In the genomic region with DNA sequence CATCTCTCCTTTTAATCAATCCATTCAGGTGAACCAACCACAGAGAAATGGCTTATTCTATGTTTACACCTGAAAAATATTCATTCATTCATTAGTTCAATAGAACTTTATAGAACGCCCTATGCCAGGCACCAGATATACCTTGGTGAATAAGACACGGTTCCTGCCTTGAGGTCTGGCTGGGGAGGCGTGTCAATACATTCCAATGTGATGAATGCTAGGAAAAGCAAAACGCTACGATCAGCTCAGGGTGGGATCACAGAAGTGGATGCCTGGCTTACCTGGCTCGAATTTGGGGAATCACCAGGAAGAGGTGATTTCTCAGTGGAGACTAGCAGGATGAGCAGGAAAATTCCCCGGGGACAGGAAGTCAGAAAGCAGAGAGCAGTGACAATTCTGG, we compare ENCODE assay signal across 19 cellular contexts. TPM values are rescaled to one million over a fixed set of nuclear protein-coding genes. Genes with fewer than 3 reads are reported as not detected.
DNase-seq lines count a peak whose midpoint lies in the region; ATAC-seq, FAIRE-seq and TF ChIP-seq lines count a peak whose summit lies in the region.
"Had no signal": no experiment of that assay in that cellular context is flagged by ENCODE, and none has a peak within 500 bp of the region (broad histone marks: within the 10 kb centered on the region; RNA-seq: fewer than 3 reads in every experiment).

No MANE protein-coding gene starts in this region.

- H3K9ac ChIP-seq in astrocyte (ENCODE audit: low read length), result no peak overlapping the region

- peaks cover 10% of the 10 kb centered on the region for H3K27me3 Mint-ChIP-seq in astrocyte (ENCODE audit: low read depth, unreplicated experiment)

- peak; percentile 85 for FAIRE-seq in HTR-8/SVneo (lab: Jason Lieb, UNC)
- FAIRE-seq in astrocyte (lab: Jason Lieb, UNC), result no peak
- FAIRE-seq: kidney had no signal

- TF ChIP-seq CTCF in astrocyte (IDR thresholded peaks at IDR 0.05; ENCODE audit: insufficient read depth, low read depth, low read length) (no peak), upper lobe of left lung (IDR thresholded peaks at IDR 0.05) (no peak)

- peak overlapping the region; percentile 28 for H3K4me2 ChIP-seq in astrocyte (ENCODE audit: low read length)

- H3K27me3 ChIP-seq in astrocyte (ENCODE audit: insufficient read depth, low read length) (peaks cover 5% of the 10 kb centered on the region), upper lobe of left lung (no peaks in the 10 kb centered on the region)
- H3K27me3 ChIP-seq: ovary, vagina had no signal

- H3K4me1 ChIP-seq in astrocyte (ENCODE audit: insufficient read depth, low read length) (peaks cover 9% of the 10 kb centered on the region), upper lobe of left lung (peaks cover 3 to 6% (median 5%) of the 10 kb centered on the region in 4 donors)

- WGBS in upper lobe of left lung, 2 donors, result 63 to 67% methylated on average over 7 of the region's 7 CpGs

- no peak for TF ChIP-seq EP300 in upper lobe of left lung (IDR thresholded peaks at IDR 0.05)

- H3K9me3 ChIP-seq in astrocyte (ENCODE audit: insufficient read depth, low read depth, low read length) (no peaks in the 10 kb centered on the region), upper lobe of left lung (no peaks in the 10 kb centered on the region)
- H3K9me3 ChIP-seq: mucosa of descending colon, ovary, vagina had no signal

- H3K36me3 Mint-ChIP-seq in astrocyte (ENCODE audit: low read depth, unreplicated experiment), result no peaks in the 10 kb centered on the region

- H3K4me3 ChIP-seq in astrocyte (ENCODE audit: insufficient read depth, low read depth, low read length) (no peak overlapping the region), upper lobe of left lung (no peak overlapping the region)
- H3K4me3 ChIP-seq: mucosa of descending colon, ovary, vagina had no signal

- H3K4me3 Mint-ChIP-seq in astrocyte (ENCODE audit: unreplicated experiment), result no peak overlapping the region

- H4K20me1 ChIP-seq in astrocyte (ENCODE audit: insufficient read depth, low read length), result no peaks in the 10 kb centered on the region

- H3K27ac ChIP-seq in astrocyte (ENCODE audit: low read depth, low read length), result no peak overlapping the region
- no peak overlapping the region for H3K27ac ChIP-seq in upper lobe of left lung
- H3K27ac ChIP-seq: ovary, vagina had no signal

- peak; percentile 43 for DNase-seq in AG08396 (ENCODE audit: low spot score)
- DNase-seq in HTR-8/SVneo (ENCODE audit: insufficient read length, low spot score), result peak; percentile 84
- DNase-seq in astrocyte (ENCODE audit: low read depth), result peak; percentile 40
- peak; percentile 94 for DNase-seq in islet precursor cell
- DNase-seq in RKO (ENCODE audit: low spot score), result no peak
- DNase-seq in upper lobe of left lung, result no peak
- no peak for DNase-seq in NCI-H1048 (lab: John Stamatoyannopoulos, UW)
- DNase-seq: COR-L47, kidney, NCI-H187 treated with DMSO at 0.1 percent for 48 hours had no signal

- H3K9me3 Mint-ChIP-seq in astrocyte (ENCODE audit: unreplicated experiment), result no peaks in the 10 kb centered on the region

- H3K4me1 Mint-ChIP-seq in astrocyte (ENCODE audit: low read depth, unreplicated experiment), result peaks cover 13% of the 10 kb centered on the region

- no peak for TF ChIP-seq POLR2A in upper lobe of left lung (IDR thresholded peaks at IDR 0.05)

- H3K36me3 ChIP-seq in astrocyte (ENCODE audit: insufficient read depth, low read length) (no peaks in the 10 kb centered on the region), upper lobe of left lung (no peaks in the 10 kb centered on the region)
- H3K36me3 ChIP-seq: ovary, vagina had no signal

- ATAC-seq in GM19455 (IDR thresholded peaks at IDR 0.05; ENCODE audit: unreplicated experiment) (no peak), upper lobe of left lung (ENCODE audit: low FRiP score in 2 of 2) (no peak)
- ATAC-seq: stimulated activated naive CD8-positive, alpha-beta T cell treated with anti-CD3 and anti-CD28 coated beads, Interleukin-15, Interleukin-2, amounts not matched to agents 100 U/mL and 50 U/mL, for 24 hours had no signal

- no peaks in the 10 kb centered on the region for H3K79me2 ChIP-seq in astrocyte (ENCODE audit: insufficient read depth, low read length)

- no peak overlapping the region for H2AFZ ChIP-seq in astrocyte (ENCODE audit: low read depth, low read length)

- peak overlapping the region; percentile 49 for H3K27ac Mint-ChIP-seq in astrocyte (ENCODE audit: unreplicated experiment)

RNA-seq across cellular contexts. Expression of a gene that starts 17.5 kb away (rescaled TPM):
- total RNA-seq in astrocyte (0.07 TPM in 1 of 2 replicates, not detected in the other), upper lobe of left lung (under 1 TPM in 1 of 6 donors, not detected in 5; 0.23 TPM)
- total RNA-seq: H4, LHCN-M2, SK-MEL-5 had no signal

RNA-seq across cellular contexts. Expression of a gene that starts 48.3 kb away (rescaled TPM):
- total RNA-seq in astrocyte, result 59.1 and 71.6 TPM in 2 replicates
- total RNA-seq in upper lobe of left lung, result 10 to 100 TPM; 16.0 to 98.5 (median 53.5) TPM

RNA-seq across cellular contexts. Expression of a gene that starts 50.5 kb away (rescaled TPM):
- total RNA-seq in astrocyte (not detected in 2 replicates), upper lobe of left lung (not detected)
- total RNA-seq: aorta, H4, kidney, LHCN-M2, ovary, SK-MEL-5, vagina had no signal

Comparison
In these comparisons a context has a peak if more than half of its experiments do, and no peak if none do; other contexts are left out.
1. DNase-seq: peak in AG08396 (single experiment), HTR-8/SVneo (single experiment), astrocyte (single experiment) and islet precursor cell (single experiment); none in RKO (single experiment), upper lobe of left lung (0 of 2) and NCI-H1048 (single experiment).